Comparison of ENCODE assay signal across 17 cellular contexts in genomic region chr7:34718867-34719266, GRCh38.
DNase-seq lines count a peak whose midpoint lies in the region; ATAC-seq and TF ChIP-seq lines count a peak whose summit lies in the region.
"Had no signal": no experiment of that assay in that cellular context is flagged by ENCODE, and none has a peak within 500 bp of the region (broad histone marks: within the 10 kb centered on the region; RNA-seq: fewer than 3 reads in every experiment).

No MANE protein-coding gene starts in this region.

- H3K4me1 Mint-ChIP-seq in natural killer cell treated with Interleukin-12 subunit alpha and Interleukin-12 subunit beta and Interleukin-15 and Interleukin-18, amount 100 ng/mL, for 72 hours (ENCODE audit: low read depth in 2 of 2): peaks cover 22 to 25% of the 10 kb centered on the region in 2 donors
- no peaks in the 10 kb centered on the region for H3K4me1 Mint-ChIP-seq in endodermal cell

- H3K9ac ChIP-seq in endodermal cell (ENCODE audit: extremely low read depth, low read length, poor library complexity, severe bottlenecking): no peak overlapping the region

- TF ChIP-seq CTCF in endodermal cell (conservative IDR thresholded peaks at IDR 0.05): no peak

- no peaks in the 10 kb centered on the region for H3K27me3 ChIP-seq in endodermal cell (ENCODE audit: control insufficient read depth, insufficient read depth, low read length, poor library complexity, severe bottlenecking)
- H3K27me3 ChIP-seq: neutrophil had no signal

- H3K36me3 Mint-ChIP-seq in natural killer cell treated with Interleukin-12 subunit alpha and Interleukin-12 subunit beta and Interleukin-15 and Interleukin-18, amount 100 ng/mL, for 72 hours: no peaks in the 10 kb centered on the region
- no peaks in the 10 kb centered on the region for H3K36me3 Mint-ChIP-seq in endodermal cell (ENCODE audit: low read depth)

- no peaks in the 10 kb centered on the region for H3K9me3 Mint-ChIP-seq in natural killer cell treated with Interleukin-12 subunit alpha and Interleukin-12 subunit beta and Interleukin-15 and Interleukin-18, amount 100 ng/mL, for 72 hours
- no peaks in the 10 kb centered on the region for H3K9me3 Mint-ChIP-seq in endodermal cell
- H3K9me3 Mint-ChIP-seq: activated T-helper 2 cell treated with anti-CD3 and anti-CD28 coated beads, Interferon-gamma antibody, Interleukin-2, Interleukin-4, amounts not matched to agents 10 μg/mL and 5 μg/mL and 100 μg/mL, durations not matched to agents 14 hours and 24 hours and 36 hours; stimulated activated naive CD8-positive, alpha-beta T cell treated with anti-CD3 and anti-CD28 coated beads, Interleukin-15, Interleukin-2, amounts not matched to agents 100 ng/mL and 50 ng/mL, for 24 hours; T-helper 1 cell treated with Interleukin-12 subunit alpha and Interleukin-12 subunit beta and Interleukin-4 antibody, amounts not matched to agents 30 μg/mL and 1 μg/mL, for 36 hours had no signal

- H3K27ac Mint-ChIP-seq in natural killer cell treated with Interleukin-12 subunit alpha and Interleukin-12 subunit beta and Interleukin-15 and Interleukin-18, amount 100 ng/mL, for 72 hours: peak overlapping the region in 1 of 2 donors; percentile 50
- no peak overlapping the region for H3K27ac Mint-ChIP-seq in endodermal cell
- H3K27ac Mint-ChIP-seq: activated T-helper 2 cell treated with anti-CD3 and anti-CD28 coated beads, Interferon-gamma antibody, Interleukin-2, Interleukin-4, amounts not matched to agents 10 μg/mL and 5 μg/mL and 100 μg/mL, durations not matched to agents 14 hours and 24 hours and 36 hours; stimulated activated naive CD8-positive, alpha-beta T cell treated with anti-CD3 and anti-CD28 coated beads, Interleukin-15, Interleukin-2, amounts not matched to agents 100 ng/mL and 50 ng/mL, for 24 hours; T-helper 1 cell treated with Interleukin-12 subunit alpha and Interleukin-12 subunit beta and Interleukin-4 antibody, amounts not matched to agents 30 μg/mL and 1 μg/mL, for 36 hours had no signal

- H3K4me1 ChIP-seq in endodermal cell (ENCODE audit: control insufficient read depth, insufficient read depth, low read length): no peaks in the 10 kb centered on the region

- H3K36me3 ChIP-seq in endodermal cell (ENCODE audit: control insufficient read depth, insufficient read depth, low read length): no peaks in the 10 kb centered on the region
- H3K36me3 ChIP-seq: neutrophil had no signal

- H3K9me3 ChIP-seq in endodermal cell (ENCODE audit: control insufficient read depth, low read length): no peaks in the 10 kb centered on the region
- H3K9me3 ChIP-seq: neutrophil had no signal

- no peak overlapping the region for H3K27ac ChIP-seq in endodermal cell (ENCODE audit: low read depth, low read length)
- H3K27ac ChIP-seq: neutrophil, RWPE1 had no signal

- no peak for DNase-seq in activated CD4-positive, CD25-positive, alpha-beta regulatory T cell treated with anti-CD3 and anti-CD28 coated beads, Interleukin-2, amount 50 U/mL, for 72 hours
- peak; percentile 19 for DNase-seq in SW480 (ENCODE audit: low spot score)
- DNase-seq in natural killer cell treated with Interleukin-12 subunit alpha and Interleukin-12 subunit beta and Interleukin-15 and Interleukin-18, amount 100 ng/mL, for 72 hours (ENCODE audit: low spot score): no peak
- DNase-seq in endodermal cell: no peak
- no peak for DNase-seq in NCI-H1930 (lab: John Stamatoyannopoulos, UW)
- no peak for DNase-seq in stimulated activated CD4-positive, alpha-beta T cell treated with anti-CD3 and anti-CD28 coated beads, Interleukin-4, amount 100 ng/mL, for 4 hours
- DNase-seq: 8988T; activated CD4-positive, alpha-beta T cell treated with anti-CD3 and anti-CD28 coated beads for 48 hours; NCI-H526 treated with DMSO at 0.1 percent for 48 hours had no signal

- ATAC-seq in activated CD4-positive, CD25-positive, alpha-beta regulatory T cell treated with anti-CD3 and anti-CD28 coated beads, Interleukin-2, amount 50 U/mL, for 24 hours: peak; percentile 57 to 80
- ATAC-seq in GM19468 (IDR thresholded peaks at IDR 0.05; ENCODE audit: extremely low read depth, unreplicated experiment): peak; percentile 60
- ATAC-seq in natural killer cell treated with Interleukin-12 subunit alpha and Interleukin-12 subunit beta and Interleukin-15 and Interleukin-18, amount 100 ng/mL, for 72 hours: peak; percentile 66 to 67
- ATAC-seq: K562 had no signal

- peak overlapping the region; percentile 8 for H3K4me3 Mint-ChIP-seq in natural killer cell treated with Interleukin-12 subunit alpha and Interleukin-12 subunit beta and Interleukin-15 and Interleukin-18, amount 100 ng/mL, for 72 hours
- no peak overlapping the region for H3K4me3 Mint-ChIP-seq in endodermal cell
- H3K4me3 Mint-ChIP-seq: stimulated activated naive CD8-positive, alpha-beta T cell treated with anti-CD3 and anti-CD28 coated beads, Interleukin-15, Interleukin-2, amounts not matched to agents 100 ng/mL and 50 ng/mL, for 24 hours; T-helper 1 cell treated with Interleukin-12 subunit alpha and Interleukin-12 subunit beta and Interleukin-4 antibody, amounts not matched to agents 30 μg/mL and 1 μg/mL, for 36 hours had no signal

- no peak overlapping the region for H3K4me3 ChIP-seq in endodermal cell (ENCODE audit: low read length)
- H3K4me3 ChIP-seq: K562 had no signal

- H3K27me3 Mint-ChIP-seq in natural killer cell treated with Interleukin-12 subunit alpha and Interleukin-12 subunit beta and Interleukin-15 and Interleukin-18, amount 100 ng/mL, for 72 hours: peaks cover 0 to 2% of the 10 kb centered on the region in 2 donors
- no peaks in the 10 kb centered on the region for H3K27me3 Mint-ChIP-seq in endodermal cell (ENCODE audit: insufficient read depth)
- H3K27me3 Mint-ChIP-seq: stimulated activated naive CD8-positive, alpha-beta T cell treated with anti-CD3 and anti-CD28 coated beads, Interleukin-15, Interleukin-2, amounts not matched to agents 100 ng/mL and 50 ng/mL, for 24 hours had no signal

- 85% methylated on average over 1 of the region's 1 CpG; no CpG with 5 or more reads in 1 of the 2 experiments for WGBS in endodermal cell (ENCODE audit: insufficient coverage in 1 of 2, insufficient read length in 1 of 2), 2 experiments
